Comparison of ENCODE assay signal across 17 cellular contexts in genomic region chr3:172239218-172239738, GRCh38.
DNase-seq lines count a peak whose midpoint lies in the region; FAIRE-seq and TF ChIP-seq lines count a peak whose summit lies in the region.
"Had no signal": no experiment of that assay in that cellular context is flagged by ENCODE, and none has a peak within 500 bp of the region (broad histone marks: within the 10 kb centered on the region; RNA-seq: fewer than 3 reads in every experiment).

No MANE protein-coding gene starts in this region.

- H3K4me3 ChIP-seq in breast epithelium, result no peak overlapping the region
- no peak overlapping the region for H3K4me3 ChIP-seq in PC-9
- H3K4me3 ChIP-seq in endodermal cell (ENCODE audit: low read length), result peak overlapping the region; percentile 25
- H3K4me3 ChIP-seq: K562, Peyer's patch had no signal

- H3K4me1 Mint-ChIP-seq in MCF 10A (ENCODE audit: insufficient read depth, unreplicated experiment) (peaks cover 14% of the 10 kb centered on the region), endodermal cell (no peaks in the 10 kb centered on the region), progenitor cell of endocrine pancreas (ENCODE audit: low read depth) (peaks cover 10% of the 10 kb centered on the region), osteocyte (ENCODE audit: unreplicated experiment) (peaks cover 8% of the 10 kb centered on the region)

- H3K27ac ChIP-seq in breast epithelium (peak overlapping the region in 1 of 2 donors; percentile 45), PC-9 (peak overlapping the region; percentile 13; the same call in 1 of the 2 replicates), endodermal cell (ENCODE audit: low read depth, low read length) (no peak overlapping the region)
- H3K27ac ChIP-seq: 22Rv1, Peyer's patch had no signal

- peaks cover 35% of the 10 kb centered on the region for H3K36me3 Mint-ChIP-seq in MCF 10A (ENCODE audit: insufficient read depth, unreplicated experiment)
- H3K36me3 Mint-ChIP-seq in endodermal cell (ENCODE audit: low read depth), result peaks cover 70% of the 10 kb centered on the region
- peaks cover 44% of the 10 kb centered on the region for H3K36me3 Mint-ChIP-seq in progenitor cell of endocrine pancreas (ENCODE audit: insufficient read depth)
- H3K36me3 Mint-ChIP-seq in osteocyte (ENCODE audit: unreplicated experiment), result peaks cover 37% of the 10 kb centered on the region

- H3K4me2 ChIP-seq in PC-9, result no peak overlapping the region

- no peak for TF ChIP-seq POLR2A in breast epithelium (IDR thresholded peaks at IDR 0.05)

- H2AFZ ChIP-seq in PC-9, result no peak overlapping the region

- peaks cover 76% of the 10 kb centered on the region for H3F3A ChIP-seq in PC-9 (ENCODE audit: insufficient read depth, low read depth)

- H3K27me3 ChIP-seq in breast epithelium (no peaks in the 10 kb centered on the region), PC-9 (ENCODE audit: insufficient read depth, low read depth) (no peaks in the 10 kb centered on the region), endodermal cell (ENCODE audit: control insufficient read depth, insufficient read depth, low read length, poor library complexity, severe bottlenecking) (no peaks in the 10 kb centered on the region)
- H3K27me3 ChIP-seq: Peyer's patch had no signal

- POLR2A ChIA-PET in MCF 10A (lab: Yijun Ruan, JAX), result interaction anchor here (1.8 kb wide), 1 partner anchor 13 kb away, joined by 7 read pairs; no protein-coding TSS in a partner anchor
- POLR2A ChIA-PET in PC-9 (lab: Charles Lee; ENCODE audit: unreplicated experiment), result interaction anchor here (0.6 kb wide), 1 partner anchor 173 kb away, joined by 4 read pairs; no protein-coding TSS in a partner anchor

- BruUV-seq in MCF 10A (replicated peaks; lab: Mats Ljungman, UMichigan) (no TSS peak), PC-9 (replicated peaks; lab: Mats Ljungman, UMichigan) (no TSS peak)

- H3K9me2 ChIP-seq in PC-9 (ENCODE audit: insufficient read depth), result no peaks in the 10 kb centered on the region

- no peak for DNase-seq in MCF 10A (ENCODE audit: unreplicated experiment)
- no peak for DNase-seq in breast epithelium (ENCODE audit: low spot score in 2 of 2)
- DNase-seq in PC-9, result no peak
- no peak for DNase-seq in endodermal cell
- no peak for DNase-seq in progenitor cell of endocrine pancreas (ENCODE audit: low spot score, unreplicated experiment)
- DNase-seq in frontal cortex (ENCODE audit: low spot score in 2 of 2), result no peak
- no peak for DNase-seq in osteocyte (ENCODE audit: extremely low spot score, unreplicated experiment)
- DNase-seq in occipital lobe (lab: John Stamatoyannopoulos, UW), result no peak
- DNase-seq: Caco-2; CD4-positive, CD25-positive, alpha-beta regulatory T cell; DMS153; GDM1; HCEC 1CT; NCI-H1694 treated with DMSO at 0.1 percent for 48 hours; Peyer's patch had no signal

- intact Hi-C loops in MCF 10A (cut with micrococcal nuclease), result no loop called here
- intact Hi-C loops in breast epithelium (cut with DNase I; ENCODE audit: low total_unique reads), result no loop called here
- intact Hi-C loops in PC-9 (cut with micrococcal nuclease; ENCODE audit: unreplicated experiment), result no loop called here

- H3K9me3 ChIP-seq in breast epithelium, result peaks cover 4 to 11% of the 10 kb centered on the region in 2 donors
- peaks cover 19% of the 10 kb centered on the region for H3K9me3 ChIP-seq in PC-9 (ENCODE audit: insufficient read depth, low read depth)
- H3K9me3 ChIP-seq in endodermal cell (ENCODE audit: control insufficient read depth, low read length), result peaks cover 49% of the 10 kb centered on the region

- H3K4me3 Mint-ChIP-seq in MCF 10A (ENCODE audit: unreplicated experiment) (no peak overlapping the region), endodermal cell (no peak overlapping the region), progenitor cell of endocrine pancreas (ENCODE audit: low read depth) (no peak overlapping the region), osteocyte (ENCODE audit: unreplicated experiment) (no peak overlapping the region)
- H3K4me3 Mint-ChIP-seq: CD4-positive, CD25-positive, alpha-beta regulatory T cell had no signal

- FAIRE-seq in frontal cortex (lab: Jason Lieb, UNC), result no peak
- FAIRE-seq: K562 had no signal

- H4K20me1 ChIP-seq in PC-9 (ENCODE audit: insufficient read depth), result peaks cover 21% of the 10 kb centered on the region

- H3K4me1 ChIP-seq in breast epithelium (no peaks in the 10 kb centered on the region), PC-9 (replicated peaks; ENCODE audit: insufficient read depth) (peaks cover 13% of the 10 kb centered on the region), endodermal cell (ENCODE audit: control insufficient read depth, insufficient read depth, low read length) (no peaks in the 10 kb centered on the region)
- H3K4me1 ChIP-seq: Caco-2, Peyer's patch had no signal

- H3K9ac ChIP-seq in endodermal cell (ENCODE audit: extremely low read depth, low read length, poor library complexity, severe bottlenecking), result no peak overlapping the region

- H3K36me3 ChIP-seq in breast epithelium, result no peaks in the 10 kb centered on the region
- peaks cover 81% of the 10 kb centered on the region for H3K36me3 ChIP-seq in PC-9 (ENCODE audit: low read depth)
- peaks cover 79% of the 10 kb centered on the region for H3K36me3 ChIP-seq in endodermal cell (ENCODE audit: control insufficient read depth, insufficient read depth, low read length)
- H3K36me3 ChIP-seq: Peyer's patch had no signal

- H3K9me3 Mint-ChIP-seq in MCF 10A (ENCODE audit: unreplicated experiment) (peaks cover 11% of the 10 kb centered on the region), endodermal cell (peaks cover 46% of the 10 kb centered on the region), progenitor cell of endocrine pancreas (ENCODE audit: low read depth) (peaks cover 22% of the 10 kb centered on the region), osteocyte (ENCODE audit: unreplicated experiment) (peaks cover 5% of the 10 kb centered on the region)

- no peak for TF ChIP-seq CTCF in MCF 10A (IDR thresholded peaks at IDR 0.05; ENCODE audit: unreplicated experiment)
- TF ChIP-seq CTCF in breast epithelium (IDR thresholded peaks at IDR 0.05), result no peak
- TF ChIP-seq CTCF in PC-9 (conservative IDR thresholded peaks at IDR 0.05), result no peak
- TF ChIP-seq CTCF in endodermal cell (conservative IDR thresholded peaks at IDR 0.05), result no peak
- TF ChIP-seq CTCF in progenitor cell of endocrine pancreas (IDR thresholded peaks at IDR 0.05; ENCODE audit: unreplicated experiment), result no peak
- no peak for TF ChIP-seq CTCF in osteocyte (IDR thresholded peaks at IDR 0.05)

- CTCF ChIA-PET in MCF 10A (lab: Yijun Ruan, JAX) (interaction anchor here (0.8 kb wide), 1 partner anchor 17 kb away, joined by 4 read pairs; no protein-coding TSS in a partner anchor), PC-9 (lab: Charles Lee) (interaction anchor here (0.7 kb wide), 1 partner anchor 1277 kb away, joined by 19 read pairs; no protein-coding TSS in a partner anchor)

- no peaks in the 10 kb centered on the region for H3K27me3 Mint-ChIP-seq in MCF 10A (ENCODE audit: insufficient read depth, unreplicated experiment)
- no peaks in the 10 kb centered on the region for H3K27me3 Mint-ChIP-seq in endodermal cell (ENCODE audit: insufficient read depth)
- no peaks in the 10 kb centered on the region for H3K27me3 Mint-ChIP-seq in progenitor cell of endocrine pancreas
- no peaks in the 10 kb centered on the region for H3K27me3 Mint-ChIP-seq in osteocyte (ENCODE audit: unreplicated experiment)
- H3K27me3 Mint-ChIP-seq: CD4-positive, CD25-positive, alpha-beta regulatory T cell had no signal

- H3K27ac Mint-ChIP-seq in MCF 10A (ENCODE audit: low read depth, unreplicated experiment), result peak overlapping the region; percentile 49
- H3K27ac Mint-ChIP-seq in endodermal cell, result no peak overlapping the region
- H3K27ac Mint-ChIP-seq in progenitor cell of endocrine pancreas, result peak overlapping the region; percentile 69
- no peak overlapping the region for H3K27ac Mint-ChIP-seq in osteocyte (ENCODE audit: unreplicated experiment)
- H3K27ac Mint-ChIP-seq: CD4-positive, CD25-positive, alpha-beta regulatory T cell had no signal

- 93 to 100% methylated on average over 3 of the region's 3 CpGs for WGBS in endodermal cell (ENCODE audit: insufficient coverage in 1 of 2, insufficient read length in 1 of 2), 2 experiments

- H3K79me2 ChIP-seq in PC-9 (ENCODE audit: low read depth), result peaks cover 97% of the 10 kb centered on the region

Comparison
In these comparisons a context has a peak if more than half of its experiments do, and no peak if none do; other contexts are left out.
1. H3K27ac Mint-ChIP-seq: peak in MCF 10A (single experiment) and progenitor cell of endocrine pancreas (single experiment); none in endodermal cell (single experiment) and osteocyte (single experiment).